Comparison of ENCODE assay signal across 1 cellular context in the genomic region with DNA sequence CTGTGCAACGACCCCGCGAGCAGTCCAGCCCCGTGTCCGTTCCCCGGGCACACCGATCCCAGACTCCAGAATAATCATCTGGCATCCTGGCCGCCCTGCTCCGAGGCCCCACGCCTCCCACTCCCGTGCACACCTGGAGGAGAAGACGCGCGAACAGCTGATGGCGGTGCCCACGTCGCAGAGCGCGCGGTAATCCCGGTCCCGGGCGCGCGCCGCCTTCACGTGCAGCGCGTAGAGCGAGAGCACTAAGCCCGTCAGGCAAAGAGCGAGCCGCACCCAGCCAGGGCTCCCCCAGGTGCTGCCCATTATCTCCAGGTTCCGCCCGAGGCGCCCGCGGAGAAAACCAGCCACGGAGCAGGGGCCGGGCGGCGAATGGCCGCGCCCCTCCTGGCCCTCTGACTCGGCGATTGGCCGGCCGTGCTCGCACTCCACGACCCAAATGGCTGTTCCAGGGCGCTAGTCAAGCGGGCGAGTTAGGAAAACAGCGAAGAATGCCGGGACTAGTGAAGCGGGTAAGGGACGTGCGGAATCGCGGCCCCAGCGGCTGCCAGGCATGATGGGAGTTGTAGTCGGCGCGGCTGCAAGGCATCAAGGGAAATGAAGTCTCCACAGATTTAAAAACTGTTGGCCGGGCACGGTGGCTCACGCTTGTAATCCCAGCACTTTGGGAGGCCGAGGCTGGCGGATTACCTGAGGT.
TF ChIP-seq lines count a peak whose summit lies in the region.

A gene (minus strand): TSS at position 374 of the 697 bp plus-strand sequence. CDS start 68 bp downstream, at position 306.

TF ChIP-seq in HEK293, 187 proteins besides CTCF, POLR2A, EP300 and RAD21 (continued from another document):
- TF ChIP-seq, protein P1, sequence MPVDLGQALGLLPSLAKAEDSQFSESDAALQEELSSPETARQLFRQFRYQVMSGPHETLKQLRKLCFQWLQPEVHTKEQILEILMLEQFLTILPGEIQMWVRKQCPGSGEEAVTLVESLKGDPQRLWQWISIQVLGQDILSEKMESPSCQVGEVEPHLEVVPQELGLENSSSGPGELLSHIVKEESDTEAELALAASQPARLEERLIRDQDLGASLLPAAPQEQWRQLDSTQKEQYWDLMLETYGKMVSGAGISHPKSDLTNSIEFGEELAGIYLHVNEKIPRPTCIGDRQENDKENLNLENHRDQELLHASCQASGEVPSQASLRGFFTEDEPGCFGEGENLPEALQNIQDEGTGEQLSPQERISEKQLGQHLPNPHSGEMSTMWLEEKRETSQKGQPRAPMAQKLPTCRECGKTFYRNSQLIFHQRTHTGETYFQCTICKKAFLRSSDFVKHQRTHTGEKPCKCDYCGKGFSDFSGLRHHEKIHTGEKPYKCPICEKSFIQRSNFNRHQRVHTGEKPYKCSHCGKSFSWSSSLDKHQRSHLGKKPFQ (tag by site-specific recombination; IDR thresholded peaks at IDR 0.05): peak; percentile 74
- TF ChIP-seq ZNF274 (IDR thresholded peaks at IDR 0.05; ENCODE audit: low read length) (no peak), ZNF274 (tag by site-specific recombination; IDR thresholded peaks at IDR 0.05; ENCODE audit: borderline replicate concordance) (no peak), ZNF10 (tag by site-specific recombination; IDR thresholded peaks at IDR 0.05) (peak; percentile 30; the same call in 1 of the 2 replicates), ZIC2 (tag by site-specific recombination; IDR thresholded peaks at IDR 0.05) (peak; percentile 72), MYNN (tag by site-specific recombination; IDR thresholded peaks at IDR 0.05; ENCODE audit: borderline replicate concordance) (no peak), SP3 (tag by site-specific recombination; IDR thresholded peaks at IDR 0.05) (peak; percentile 78), ZNF114 (tag by site-specific recombination; IDR thresholded peaks at IDR 0.05) (no peak), ZBTB20 (tag by site-specific recombination; IDR thresholded peaks at IDR 0.05) (peak; percentile 99), ZBTB17 (tag by site-specific recombination; IDR thresholded peaks at IDR 0.05) (peak; percentile 93), ZNF660 (tag by site-specific recombination; IDR thresholded peaks at IDR 0.05) (0 out of 2 replicates have a peak, but pooled peaks have one; percentile 45), ZNF433 (tag by site-specific recombination; IDR thresholded peaks at IDR 0.05; ENCODE audit: low read depth) (no peak), ZNF366 (tag by site-specific recombination; conservative IDR thresholded peaks at IDR 0.05) (peak; percentile 38; the same call in 1 of the 2 replicates), ZNF221 (tag by site-specific recombination; IDR thresholded peaks at IDR 0.05; ENCODE audit: borderline replicate concordance) (no peak), KLF1 (tag by site-specific recombination; IDR thresholded peaks at IDR 0.05) (peak; percentile 84), YY2 (tag by site-specific recombination; IDR thresholded peaks at IDR 0.05) (peak; percentile 3; the same call in 1 of the 2 replicates), ZFHX2 (tag by site-specific recombination; conservative IDR thresholded peaks at IDR 0.05) (0 out of 2 replicates have a peak, but pooled peaks have one; percentile 45), ZNF529 (tag by site-specific recombination; IDR thresholded peaks at IDR 0.05; ENCODE audit: insufficient replicate concordance) (no peak), ZBTB8A (tag by site-specific recombination; IDR thresholded peaks at IDR 0.05) (peak; percentile 99), ZNF560 (tag by site-specific recombination; IDR thresholded peaks at IDR 0.05; ENCODE audit: borderline replicate concordance) (no peak), ZNF157 (tag by site-specific recombination; IDR thresholded peaks at IDR 0.05) (no peak), ZNF521 (tag by site-specific recombination; IDR thresholded peaks at IDR 0.05) (no peak), ZNF423 (tag by site-specific recombination; IDR thresholded peaks at IDR 0.05) (peak; percentile 89), ZNF677 (tag by site-specific recombination; IDR thresholded peaks at IDR 0.05) (no peak), ZSCAN16 (tag by site-specific recombination; IDR thresholded peaks at IDR 0.05) (0 out of 2 replicates have a peak, but pooled peaks have one; percentile 3), KLF8 (tag by site-specific recombination; IDR thresholded peaks at IDR 0.05) (peak; percentile 60; the same call in 1 of the 2 replicates), KLF10 (tag by site-specific recombination; IDR thresholded peaks at IDR 0.05) (peak; percentile 72), SP2 (tag by site-specific recombination; IDR thresholded peaks at IDR 0.05) (peak; percentile 97), ZNF341 (tag by site-specific recombination; IDR thresholded peaks at IDR 0.05; ENCODE audit: low read depth) (peak; percentile 100), ZNF324 (tag by site-specific recombination; IDR thresholded peaks at IDR 0.05) (peak; percentile 43; the same call in 1 of the 2 replicates)
- TF ChIP-seq, protein P2, sequence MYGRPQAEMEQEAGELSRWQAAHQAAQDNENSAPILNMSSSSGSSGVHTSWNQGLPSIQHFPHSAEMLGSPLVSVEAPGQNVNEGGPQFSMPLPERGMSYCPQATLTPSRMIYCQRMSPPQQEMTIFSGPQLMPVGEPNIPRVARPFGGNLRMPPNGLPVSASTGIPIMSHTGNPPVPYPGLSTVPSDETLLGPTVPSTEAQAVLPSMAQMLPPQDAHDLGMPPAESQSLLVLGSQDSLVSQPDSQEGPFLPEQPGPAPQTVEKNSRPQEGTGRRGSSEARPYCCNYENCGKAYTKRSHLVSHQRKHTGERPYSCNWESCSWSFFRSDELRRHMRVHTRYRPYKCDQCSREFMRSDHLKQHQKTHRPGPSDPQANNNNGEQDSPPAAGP (tag by site-specific recombination; IDR thresholded peaks at IDR 0.05): peak; percentile 71
- TF ChIP-seq, protein P3, sequence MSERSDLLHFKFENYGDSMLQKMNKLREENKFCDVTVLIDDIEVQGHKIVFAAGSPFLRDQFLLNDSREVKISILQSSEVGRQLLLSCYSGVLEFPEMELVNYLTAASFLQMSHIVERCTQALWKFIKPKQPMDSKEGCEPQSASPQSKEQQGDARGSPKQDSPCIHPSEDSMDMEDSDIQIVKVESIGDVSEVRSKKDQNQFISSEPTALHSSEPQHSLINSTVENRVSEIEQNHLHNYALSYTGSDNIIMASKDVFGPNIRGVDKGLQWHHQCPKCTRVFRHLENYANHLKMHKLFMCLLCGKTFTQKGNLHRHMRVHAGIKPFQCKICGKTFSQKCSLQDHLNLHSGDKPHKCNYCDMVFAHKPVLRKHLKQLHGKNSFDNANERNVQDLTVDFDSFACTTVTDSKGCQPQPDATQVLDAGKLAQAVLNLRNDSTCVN (tag by site-specific recombination; optimal IDR thresholded peaks at IDR 0.05): peak; percentile 99
- TF ChIP-seq, protein P4, sequence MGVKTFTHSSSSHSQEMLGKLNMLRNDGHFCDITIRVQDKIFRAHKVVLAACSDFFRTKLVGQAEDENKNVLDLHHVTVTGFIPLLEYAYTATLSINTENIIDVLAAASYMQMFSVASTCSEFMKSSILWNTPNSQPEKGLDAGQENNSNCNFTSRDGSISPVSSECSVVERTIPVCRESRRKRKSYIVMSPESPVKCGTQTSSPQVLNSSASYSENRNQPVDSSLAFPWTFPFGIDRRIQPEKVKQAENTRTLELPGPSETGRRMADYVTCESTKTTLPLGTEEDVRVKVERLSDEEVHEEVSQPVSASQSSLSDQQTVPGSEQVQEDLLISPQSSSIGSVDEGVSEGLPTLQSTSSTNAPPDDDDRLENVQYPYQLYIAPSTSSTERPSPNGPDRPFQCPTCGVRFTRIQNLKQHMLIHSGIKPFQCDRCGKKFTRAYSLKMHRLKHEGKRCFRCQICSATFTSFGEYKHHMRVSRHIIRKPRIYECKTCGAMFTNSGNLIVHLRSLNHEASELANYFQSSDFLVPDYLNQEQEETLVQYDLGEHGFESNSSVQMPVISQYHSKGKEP (tag by site-specific recombination; IDR thresholded peaks at IDR 0.05): no peak
- TF ChIP-seq, protein P5, sequence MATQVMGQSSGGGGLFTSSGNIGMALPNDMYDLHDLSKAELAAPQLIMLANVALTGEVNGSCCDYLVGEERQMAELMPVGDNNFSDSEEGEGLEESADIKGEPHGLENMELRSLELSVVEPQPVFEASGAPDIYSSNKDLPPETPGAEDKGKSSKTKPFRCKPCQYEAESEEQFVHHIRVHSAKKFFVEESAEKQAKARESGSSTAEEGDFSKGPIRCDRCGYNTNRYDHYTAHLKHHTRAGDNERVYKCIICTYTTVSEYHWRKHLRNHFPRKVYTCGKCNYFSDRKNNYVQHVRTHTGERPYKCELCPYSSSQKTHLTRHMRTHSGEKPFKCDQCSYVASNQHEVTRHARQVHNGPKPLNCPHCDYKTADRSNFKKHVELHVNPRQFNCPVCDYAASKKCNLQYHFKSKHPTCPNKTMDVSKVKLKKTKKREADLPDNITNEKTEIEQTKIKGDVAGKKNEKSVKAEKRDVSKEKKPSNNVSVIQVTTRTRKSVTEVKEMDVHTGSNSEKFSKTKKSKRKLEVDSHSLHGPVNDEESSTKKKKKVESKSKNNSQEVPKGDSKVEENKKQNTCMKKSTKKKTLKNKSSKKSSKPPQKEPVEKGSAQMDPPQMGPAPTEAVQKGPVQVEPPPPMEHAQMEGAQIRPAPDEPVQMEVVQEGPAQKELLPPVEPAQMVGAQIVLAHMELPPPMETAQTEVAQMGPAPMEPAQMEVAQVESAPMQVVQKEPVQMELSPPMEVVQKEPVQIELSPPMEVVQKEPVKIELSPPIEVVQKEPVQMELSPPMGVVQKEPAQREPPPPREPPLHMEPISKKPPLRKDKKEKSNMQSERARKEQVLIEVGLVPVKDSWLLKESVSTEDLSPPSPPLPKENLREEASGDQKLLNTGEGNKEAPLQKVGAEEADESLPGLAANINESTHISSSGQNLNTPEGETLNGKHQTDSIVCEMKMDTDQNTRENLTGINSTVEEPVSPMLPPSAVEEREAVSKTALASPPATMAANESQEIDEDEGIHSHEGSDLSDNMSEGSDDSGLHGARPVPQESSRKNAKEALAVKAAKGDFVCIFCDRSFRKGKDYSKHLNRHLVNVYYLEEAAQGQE (tag by site-specific recombination; IDR thresholded peaks at IDR 0.05): peak; percentile 34; the same call in 1 of the 2 replicates
- TF ChIP-seq, protein P6, sequence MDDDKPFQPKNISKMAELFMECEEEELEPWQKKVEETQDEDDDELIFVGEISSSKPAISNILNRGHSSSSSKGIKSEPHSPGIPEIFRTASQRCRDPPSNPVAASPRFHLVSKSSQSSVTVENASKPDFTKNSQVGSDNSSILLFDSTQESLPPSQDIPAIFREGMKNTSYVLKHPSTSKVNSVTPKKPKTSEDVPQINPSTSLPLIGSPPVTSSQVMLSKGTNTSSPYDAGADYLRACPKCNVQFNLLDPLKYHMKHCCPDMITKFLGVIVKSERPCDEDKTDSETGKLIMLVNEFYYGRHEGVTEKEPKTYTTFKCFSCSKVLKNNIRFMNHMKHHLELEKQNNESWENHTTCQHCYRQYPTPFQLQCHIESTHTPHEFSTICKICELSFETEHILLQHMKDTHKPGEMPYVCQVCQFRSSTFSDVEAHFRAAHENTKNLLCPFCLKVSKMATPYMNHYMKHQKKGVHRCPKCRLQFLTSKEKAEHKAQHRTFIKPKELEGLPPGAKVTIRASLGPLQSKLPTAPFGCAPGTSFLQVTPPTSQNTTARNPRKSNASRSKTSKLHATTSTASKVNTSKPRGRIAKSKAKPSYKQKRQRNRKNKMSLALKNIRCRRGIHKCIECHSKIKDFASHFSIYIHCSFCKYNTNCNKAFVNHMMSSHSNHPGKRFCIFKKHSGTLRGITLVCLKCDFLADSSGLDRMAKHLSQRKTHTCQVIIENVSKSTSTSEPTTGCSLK (tag by site-specific recombination; IDR thresholded peaks at IDR 0.05): no peak
- TF ChIP-seq, protein P7, sequence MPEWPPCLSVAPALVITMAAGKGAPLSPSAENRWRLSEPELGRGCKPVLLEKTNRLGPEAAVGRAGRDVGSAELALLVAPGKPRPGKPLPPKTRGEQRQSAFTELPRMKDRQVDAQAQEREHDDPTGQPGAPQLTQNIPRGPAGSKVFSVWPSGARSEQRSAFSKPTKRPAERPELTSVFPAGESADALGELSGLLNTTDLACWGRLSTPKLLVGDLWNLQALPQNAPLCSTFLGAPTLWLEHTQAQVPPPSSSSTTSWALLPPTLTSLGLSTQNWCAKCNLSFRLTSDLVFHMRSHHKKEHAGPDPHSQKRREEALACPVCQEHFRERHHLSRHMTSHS (tag by site-specific recombination; IDR thresholded peaks at IDR 0.05): no peak
- TF ChIP-seq, protein P8, sequence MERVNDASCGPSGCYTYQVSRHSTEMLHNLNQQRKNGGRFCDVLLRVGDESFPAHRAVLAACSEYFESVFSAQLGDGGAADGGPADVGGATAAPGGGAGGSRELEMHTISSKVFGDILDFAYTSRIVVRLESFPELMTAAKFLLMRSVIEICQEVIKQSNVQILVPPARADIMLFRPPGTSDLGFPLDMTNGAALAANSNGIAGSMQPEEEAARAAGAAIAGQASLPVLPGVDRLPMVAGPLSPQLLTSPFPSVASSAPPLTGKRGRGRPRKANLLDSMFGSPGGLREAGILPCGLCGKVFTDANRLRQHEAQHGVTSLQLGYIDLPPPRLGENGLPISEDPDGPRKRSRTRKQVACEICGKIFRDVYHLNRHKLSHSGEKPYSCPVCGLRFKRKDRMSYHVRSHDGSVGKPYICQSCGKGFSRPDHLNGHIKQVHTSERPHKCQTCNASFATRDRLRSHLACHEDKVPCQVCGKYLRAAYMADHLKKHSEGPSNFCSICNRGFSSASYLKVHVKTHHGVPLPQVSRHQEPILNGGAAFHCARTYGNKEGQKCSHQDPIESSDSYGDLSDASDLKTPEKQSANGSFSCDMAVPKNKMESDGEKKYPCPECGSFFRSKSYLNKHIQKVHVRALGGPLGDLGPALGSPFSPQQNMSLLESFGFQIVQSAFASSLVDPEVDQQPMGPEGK (tag by site-specific recombination; IDR thresholded peaks at IDR 0.05): peak; percentile 93; the same call in 1 of the 2 replicates
- TF ChIP-seq, protein P9, sequence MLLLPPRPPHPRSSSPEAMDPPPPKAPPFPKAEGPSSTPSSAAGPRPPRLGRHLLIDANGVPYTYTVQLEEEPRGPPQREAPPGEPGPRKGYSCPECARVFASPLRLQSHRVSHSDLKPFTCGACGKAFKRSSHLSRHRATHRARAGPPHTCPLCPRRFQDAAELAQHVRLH (tag by site-specific recombination; IDR thresholded peaks at IDR 0.05): no peak
